ENCODE assay signal across 8 cellular contexts in genomic region chr3:179322481-179323196, GRCh38. TPM values are rescaled to one million over a fixed set of nuclear protein-coding genes. Genes with fewer than 3 reads are reported as not detected.
DNase-seq lines count a peak whose midpoint lies in the region; ATAC-seq and TF ChIP-seq lines count a peak whose summit lies in the region.

ZNF639 (plus strand) TSS chr3:179323031; CDS start chr3:179328294, 5,263 bp downstream.

- peak within 1 kb of the TSS; percentile 76 for H3K4me3 ChIP-seq in Caco-2 (ENCODE audit: low read depth, low read length)

- POLR2A ChIA-PET in Caco-2 (lab: Charles Lee): interaction anchor here (0.6 to 0.8 kb wide), 2 partner anchors 225 to 240 kb away, joined by 3 read pairs; partner anchors contain the start of gene ACTL6A

- H3K36me3 Mint-ChIP-seq in Caco-2 (ENCODE audit: insufficient read depth, unreplicated experiment): peaks cover 21% of the 10 kb centered on the region
- H3K36me3 Mint-ChIP-seq in activated CD8-positive, alpha-beta memory T cell treated with anti-CD3 and anti-CD28 coated beads, Interleukin-2, amount 10 ng/mL, durations not matched to agents 7 days and 5 days: peaks cover 9% of the 10 kb centered on the region

- CTCF ChIA-PET in Caco-2 (lab: Charles Lee): no interaction called here
- CTCF ChIA-PET in activated CD8-positive, alpha-beta memory T cell treated with anti-CD3 and anti-CD28 coated beads, Interleukin-2, amount 10 ng/mL, durations not matched to agents 7 days and 5 days (lab: Charles Lee): interaction anchor here (1.0 to 2.5 kb wide), 7 partner anchors 29 to 307 kb away, joined by 3 to 16 read pairs (median 4); partner anchors contain the start of genes ACTL6A and PIK3CA

- BruUV-seq in Caco-2 (replicated peaks; lab: Mats Ljungman, UMichigan): no TSS peak

- peak; percentile 78 for ATAC-seq in GM19468 (IDR thresholded peaks at IDR 0.05; ENCODE audit: extremely low read depth, unreplicated experiment)
- ATAC-seq in activated CD8-positive, alpha-beta memory T cell treated with anti-CD3 and anti-CD28 coated beads, Interleukin-2, amount 10 ng/mL, durations not matched to agents 7 days and 5 days: peak; percentile 83

- H3K4me3 Mint-ChIP-seq in Caco-2 (ENCODE audit: unreplicated experiment): peak within 1 kb of the TSS; percentile 78
- H3K4me3 Mint-ChIP-seq in activated CD8-positive, alpha-beta memory T cell treated with anti-CD3 and anti-CD28 coated beads, Interleukin-2, amount 10 ng/mL, durations not matched to agents 7 days and 5 days: peak within 1 kb of the TSS; percentile 88

- no peaks in the 10 kb centered on the region for H3K36me3 ChIP-seq in Caco-2 (ENCODE audit: control insufficient read depth, insufficient read depth, low read length)

- in situ Hi-C loops in endometrial microvascular endothelial cells (cut with HindIII; ENCODE audit: inconsistent ontology term, low pct_unique_long_range_greater_than_20kb, low sequenced_read_pairs): no loop called here

- H3K9me3 Mint-ChIP-seq in Caco-2 (ENCODE audit: unreplicated experiment): no peaks in the 10 kb centered on the region
- H3K9me3 Mint-ChIP-seq in activated CD8-positive, alpha-beta memory T cell treated with anti-CD3 and anti-CD28 coated beads, Interleukin-2, amount 10 ng/mL, durations not matched to agents 7 days and 5 days (ENCODE audit: low read depth): no peaks in the 10 kb centered on the region

- H3K27ac Mint-ChIP-seq in Caco-2 (ENCODE audit: unreplicated experiment): peak within 1 kb of the TSS; percentile 48
- peak within 1 kb of the TSS; percentile 92 for H3K27ac Mint-ChIP-seq in activated CD8-positive, alpha-beta memory T cell treated with anti-CD3 and anti-CD28 coated beads, Interleukin-2, amount 10 ng/mL, durations not matched to agents 7 days and 5 days

- peaks cover 5% of the 10 kb centered on the region; the same call in 1 of the 2 replicates for H3K4me1 ChIP-seq in Caco-2

- peak; percentile 84 to 92 for DNase-seq in Caco-2
- DNase-seq in HS-5 (ENCODE audit: low read depth): peak; percentile 50
- peak; percentile 73 for DNase-seq in NOMO-1 treated with DMSO at 0.1 percent for 48 hours (lab: John Stamatoyannopoulos, UW; ENCODE audit: unreplicated experiment)
- peak; percentile 87 for DNase-seq in activated CD8-positive, alpha-beta memory T cell treated with anti-CD3 and anti-CD28 coated beads, Interleukin-2, amount 10 ng/mL, durations not matched to agents 7 days and 5 days
- DNase-seq in midbrain (lab: John Stamatoyannopoulos, UW): peak; percentile 81
- peak; percentile 68 to 74 for DNase-seq in stimulated activated CD8-positive, alpha-beta memory T cell treated with anti-CD3 and anti-CD28 coated beads, Interleukin-2, amount 100 ng/mL, for 1 hour (ENCODE audit: low read depth in 2 of 2)

- no peaks in the 10 kb centered on the region for H3K27me3 ChIP-seq in Caco-2 (replicated peaks; ENCODE audit: control insufficient read depth, insufficient read depth, low read length)

- H3K9me3 ChIP-seq in Caco-2: no peaks in the 10 kb centered on the region

- H3K4me1 Mint-ChIP-seq in Caco-2 (ENCODE audit: low read depth, unreplicated experiment): peaks cover 6% of the 10 kb centered on the region
- peaks cover 36% of the 10 kb centered on the region for H3K4me1 Mint-ChIP-seq in activated CD8-positive, alpha-beta memory T cell treated with anti-CD3 and anti-CD28 coated beads, Interleukin-2, amount 10 ng/mL, durations not matched to agents 7 days and 5 days

- no peaks in the 10 kb centered on the region for H3K27me3 Mint-ChIP-seq in Caco-2 (ENCODE audit: insufficient read depth, unreplicated experiment)
- peaks cover 12% of the 10 kb centered on the region for H3K27me3 Mint-ChIP-seq in activated CD8-positive, alpha-beta memory T cell treated with anti-CD3 and anti-CD28 coated beads, Interleukin-2, amount 10 ng/mL, durations not matched to agents 7 days and 5 days

- intact Hi-C loops in Caco-2 (cut with micrococcal nuclease; ENCODE audit: unreplicated experiment): loop anchor here (1.0 to 10.0 kb wide), 3 partner anchors 24 to 888 kb away; partner anchors contain the start of gene MFN1

- peak; percentile 67 to 86 for TF ChIP-seq CTCF in Caco-2 (IDR thresholded peaks at IDR 0.05; ENCODE audit: insufficient read depth in 1 of 2, low read depth in 1 of 2, low read length in 1 of 2, severe bottlenecking in 1 of 2, unreplicated experiment in 1 of 2)

RNA-seq across cellular contexts. Expression of gene ZNF639, which starts in this region (rescaled TPM):
- total RNA-seq in Caco-2 (2022) (28.6 TPM in 2 replicates), endometrial microvascular endothelial cells (ENCODE audit: inconsistent ontology term) (40.7 TPM)
- 10 to 100 TPM; 30.1 to 32.2 TPM for total RNA-seq in activated CD8-positive, alpha-beta memory T cell treated with anti-CD3 and anti-CD28 coated beads, Interleukin-2, amount 10 ng/mL, durations not matched to agents 7 days and 5 days

Comparison
In these comparisons a context has a peak if more than half of its experiments do, and no peak if none do; other contexts are left out.
1. Peak in every context shown above with its lines: DNase-seq, ATAC-seq and H3K4me3 ChIP-seq.